ENCODE assay signal across 8 cellular contexts in genomic region chr9:136545065-136545965, GRCh38. TPM values are rescaled to one million over a fixed set of nuclear protein-coding genes. Genes with fewer than 3 reads are reported as not detected.
DNase-seq lines count a peak whose midpoint lies in the region; ATAC-seq, FAIRE-seq and TF ChIP-seq lines count a peak whose summit lies in the region.

No MANE protein-coding gene starts in this region.

- H3K9ac ChIP-seq in GM12878 (ENCODE audit: control insufficient read depth, insufficient read depth, low read length) (peak overlapping the region; percentile 76), liver (ENCODE audit: low read depth in 1 of 2, low read length in 2 of 2) (peak overlapping the region; percentile 27 to 72)

- ATAC-seq in GM18858 (IDR thresholded peaks at IDR 0.05; ENCODE audit: unreplicated experiment) = peak; percentile 18
- ATAC-seq in HG03025 (IDR thresholded peaks at IDR 0.05; ENCODE audit: low FRiP score, unreplicated experiment) = peak; percentile 30
- ATAC-seq in T-helper 17 cell = peak; percentile 24
- peak; percentile 44 for ATAC-seq in GM12878
- ATAC-seq in stimulated activated effector memory CD8-positive, alpha-beta T cell treated with anti-CD3 and anti-CD28 coated beads, Interleukin-12 subunit alpha, Interleukin-12 subunit beta, amount 100 ng/mL, for 72 hours = peak; percentile 61

- peaks cover 32% of the 10 kb centered on the region for H3K79me2 ChIP-seq in GM12878 (ENCODE audit: control insufficient read depth, insufficient read depth, low read length)

- peak; percentile 36 to 45 (median 42) for DNase-seq in T-helper 17 cell
- no peak for DNase-seq in GM12878 (ENCODE audit: low read depth, low spot score)
- DNase-seq in stimulated activated effector memory CD8-positive, alpha-beta T cell treated with anti-CD3 and anti-CD28 coated beads, Interleukin-12 subunit alpha, Interleukin-12 subunit beta, amount 100 ng/mL, for 72 hours (ENCODE audit: low spot score in 2 of 2) = peak; percentile 59 to 84
- no peak for DNase-seq in posterior vena cava (ENCODE audit: low spot score)
- no peak for DNase-seq in pons (ENCODE audit: low spot score)

- TF ChIP-seq POLR2A in GM12878 (IDR thresholded peaks at IDR 0.05; ENCODE audit: low read depth, low read length) = no peak; the same call in 1 of the 2 replicates

- H3K4me3 Mint-ChIP-seq in T-helper 17 cell = peak overlapping the region; percentile 88
- peak overlapping the region; percentile 81 for H3K4me3 Mint-ChIP-seq in stimulated activated effector memory CD8-positive, alpha-beta T cell treated with anti-CD3 and anti-CD28 coated beads, Interleukin-12 subunit alpha, Interleukin-12 subunit beta, amount 100 ng/mL, for 72 hours

- TF ChIP-seq EP300 in GM12878 (IDR thresholded peaks at IDR 0.05; ENCODE audit: borderline replicate concordance in 1 of 2, control insufficient read depth in 1 of 2, low read depth in 2 of 2, low read length in 2 of 2) = no peak; a peak in 1 of 4 replicates

- FAIRE-seq in GM12878 (lab: Jason Lieb, UNC) = no peak

- no peak overlapping the region for H2AFZ ChIP-seq in GM12878 (ENCODE audit: control insufficient read depth, low read depth, low read length)

- peaks cover 16% of the 10 kb centered on the region for H3K4me1 Mint-ChIP-seq in T-helper 17 cell
- peaks cover 26% of the 10 kb centered on the region for H3K4me1 Mint-ChIP-seq in stimulated activated effector memory CD8-positive, alpha-beta T cell treated with anti-CD3 and anti-CD28 coated beads, Interleukin-12 subunit alpha, Interleukin-12 subunit beta, amount 100 ng/mL, for 72 hours

- no peaks in the 10 kb centered on the region; the same call in 1 of the 2 replicates for H4K20me1 ChIP-seq in GM12878 (ENCODE audit: control insufficient read depth, insufficient read depth)

- intact Hi-C loops in GM12878 (cut with micrococcal nuclease; ENCODE audit: unreplicated experiment) = loop anchor here (5.0 kb wide), 1 partner anchor 58 kb away; no protein-coding TSS in a partner anchor
- intact Hi-C loops in posterior vena cava (cut with DNase I) = no loop called here

- no TSS peak for BruUV-seq in GM12878 (replicated peaks; lab: Mats Ljungman, UMichigan)

- peak overlapping the region; percentile 87 for H3K4me2 ChIP-seq in GM12878 (ENCODE audit: control insufficient read depth, insufficient read depth)

- peaks cover 0 to 5% of the 10 kb centered on the region in 2 experiments; a peak in 2 of 4 replicates for H3K36me3 ChIP-seq in GM12878 (ENCODE audit: control insufficient read depth in 2 of 2, insufficient read depth in 2 of 2, low read length in 1 of 2)
- peaks cover 0 to 8% (median 0%) of the 10 kb centered on the region in 4 donors for H3K36me3 ChIP-seq in liver (ENCODE audit: control insufficient read depth in 4 of 4, insufficient read depth in 3 of 4, low read depth in 1 of 4, low read length in 3 of 4)

- TF ChIP-seq RAD21 in GM12878 (IDR thresholded peaks at IDR 0.05; ENCODE audit: insufficient read depth, low read depth, low read length) (no peak), liver (IDR thresholded peaks at IDR 0.05) (no peak)

- under 1% methylated on average over 65 of the region's 114 CpGs for WGBS in GM12878 (ENCODE audit: insufficient coverage, insufficient replicate concordance, low lambda C conversion rate, missing lambda C conversion rate)
- WGBS in liver = under 1% methylated on average over 114 of the region's 114 CpGs

- peak overlapping the region; percentile 83 for H3K27ac ChIP-seq in GM12878 (ENCODE audit: control insufficient read depth, insufficient read depth)
- peak overlapping the region; percentile 82 to 83 for H3K27ac ChIP-seq in liver (ENCODE audit: low read depth in 1 of 2, low read length in 2 of 2)

- H3K4me3 ChIP-seq in GM12878 (peak overlapping the region; percentile 99), liver (ENCODE audit: low read depth in 1 of 3, low read length in 3 of 3) (peak overlapping the region; percentile 71 to 94 (median 77))

- no peak overlapping the region for H3K27ac Mint-ChIP-seq in T-helper 17 cell
- H3K27ac Mint-ChIP-seq in stimulated activated effector memory CD8-positive, alpha-beta T cell treated with anti-CD3 and anti-CD28 coated beads, Interleukin-12 subunit alpha, Interleukin-12 subunit beta, amount 100 ng/mL, for 72 hours = peak overlapping the region; percentile 58

- H3K27me3 Mint-ChIP-seq in T-helper 17 cell = no peaks in the 10 kb centered on the region

- CTCF ChIA-PET in GM12878 (lab: Yijun Ruan, JAX) = interaction anchor here (1.0 kb wide), 1 partner anchor 18 kb away, joined by 3 read pairs; no protein-coding TSS in a partner anchor

- no peaks in the 10 kb centered on the region for H3K27me3 ChIP-seq in GM12878 (replicated peaks in 1 of 2; ENCODE audit: control insufficient read depth in 2 of 2, insufficient read depth in 2 of 2, low read length in 1 of 2)
- no peaks in the 10 kb centered on the region for H3K27me3 ChIP-seq in liver (ENCODE audit: control insufficient read depth in 4 of 4, insufficient read depth in 4 of 4, low read length in 3 of 4)

- H3K4me1 ChIP-seq in GM12878 (ENCODE audit: control insufficient read depth, insufficient read depth, low read length) (peaks cover 33% of the 10 kb centered on the region), liver (ENCODE audit: control insufficient read depth in 4 of 4, insufficient read depth in 4 of 4, low read length in 3 of 4) (peaks cover 17 to 61% (median 32%) of the 10 kb centered on the region in 4 donors)

- POLR2A ChIA-PET in GM12878 (lab: Charles Lee) = interaction anchor here (1.0 to 1.1 kb wide), 2 partner anchors 18 to 28 kb away, joined by 3 read pairs; no protein-coding TSS in a partner anchor

- in situ Hi-C loops in GM12878 (cut with MboI) = no loop called here

- RAD21 ChIA-PET in GM12878 (lab: Charles Lee; ENCODE audit: unreplicated experiment) = interaction anchor here (0.9 kb wide), 1 partner anchor 80 kb away, joined by 3 read pairs; no protein-coding TSS in a partner anchor

- H3K9me3 Mint-ChIP-seq in stimulated activated effector memory CD8-positive, alpha-beta T cell treated with anti-CD3 and anti-CD28 coated beads, Interleukin-12 subunit alpha, Interleukin-12 subunit beta, amount 100 ng/mL, for 72 hours = no peaks in the 10 kb centered on the region

- SMC1A ChIA-PET in GM12878 (lab: Charles Lee; ENCODE audit: uncharacterized antibody, unreplicated experiment) = interaction anchor here (0.7 to 1.3 kb wide), 2 partner anchors 19 to 425 kb away, joined by 3 read pairs; no protein-coding TSS in a partner anchor

- TF ChIP-seq CTCF in GM12878 (IDR thresholded peaks at IDR 0.05 in 2 of 3, conservative IDR thresholded peaks at IDR 0.05 in 1 of 3; ENCODE audit: control insufficient read depth in 2 of 3, extremely low read depth in 1 of 3, insufficient read depth in 1 of 3, low read depth in 3 of 3, low read length in 3 of 3) (no peak), liver (IDR thresholded peaks at IDR 0.05; ENCODE audit: low read depth, low read length, missing input control) (no peak)

- H3K9me3 ChIP-seq in T-helper 17 cell (ENCODE audit: control insufficient read depth, low read length, poor library complexity, severe bottlenecking) = no peaks in the 10 kb centered on the region
- H3K9me3 ChIP-seq in GM12878 (replicated peaks; ENCODE audit: control insufficient read depth, insufficient read depth, low read length) = no peaks in the 10 kb centered on the region
- no peaks in the 10 kb centered on the region for H3K9me3 ChIP-seq in liver (ENCODE audit: control insufficient read depth in 4 of 4, low read length in 3 of 4)

- no peaks in the 10 kb centered on the region for H3K36me3 Mint-ChIP-seq in T-helper 17 cell (ENCODE audit: low read depth)
- H3K36me3 Mint-ChIP-seq in stimulated activated effector memory CD8-positive, alpha-beta T cell treated with anti-CD3 and anti-CD28 coated beads, Interleukin-12 subunit alpha, Interleukin-12 subunit beta, amount 100 ng/mL, for 72 hours = peaks cover 47% of the 10 kb centered on the region

TF ChIP-seq in liver, 16 proteins besides CTCF, POLR2A, EP300 and RAD21 (continues in another document):
- TF ChIP-seq FOXA2 (IDR thresholded peaks at IDR 0.05) (no peak), SP1 (IDR thresholded peaks at IDR 0.05) (no peak), YY1 (IDR thresholded peaks at IDR 0.05) (no peak), JUND (IDR thresholded peaks at IDR 0.05) (no peak), FOXA1 (IDR thresholded peaks at IDR 0.05) (no peak), HNF4G (IDR thresholded peaks at IDR 0.05) (no peak), NR2F2 (IDR thresholded peaks at IDR 0.05) (no peak), RXRA (IDR thresholded peaks at IDR 0.05) (no peak), HNF4A (conservative IDR thresholded peaks at IDR 0.05) (no peak), GABPA (IDR thresholded peaks at IDR 0.05 in 1 of 2, conservative IDR thresholded peaks at IDR 0.05 in 1 of 2) (no peak), TAF1 (conservative IDR thresholded peaks at IDR 0.05) (no peak)
- TF ChIP-seq, protein P1, sequence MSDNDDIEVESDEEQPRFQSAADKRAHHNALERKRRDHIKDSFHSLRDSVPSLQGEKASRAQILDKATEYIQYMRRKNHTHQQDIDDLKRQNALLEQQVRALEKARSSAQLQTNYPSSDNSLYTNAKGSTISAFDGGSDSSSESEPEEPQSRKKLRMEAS (IDR thresholded peaks at IDR 0.05) = no peak
- TF ChIP-seq, protein P2, sequence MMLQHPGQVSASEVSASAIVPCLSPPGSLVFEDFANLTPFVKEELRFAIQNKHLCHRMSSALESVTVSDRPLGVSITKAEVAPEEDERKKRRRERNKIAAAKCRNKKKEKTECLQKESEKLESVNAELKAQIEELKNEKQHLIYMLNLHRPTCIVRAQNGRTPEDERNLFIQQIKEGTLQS (IDR thresholded peaks at IDR 0.05) = no peak

RNA-seq across cellular contexts. Expression of gene NOTCH1, which starts 0.5 kb away (rescaled TPM):
- total RNA-seq in T-helper 17 cell = 10 to 100 TPM; 31.7 to 37.5 TPM
- 114 and 132 TPM in 2 replicates for total RNA-seq in GM12878 (2013; cell fraction: nucleolus; rRNA removed)
- 6.9 and 9.7 TPM in 2 replicates for total RNA-seq in GM12878 (2014; rRNA removed)
- 1.8 and 2.5 TPM in 2 replicates for total RNA-seq in GM12878 (2014; rRNA removed; fragmentation: Illumina TruSeq; extraction: Trizol)
- total RNA-seq in GM12878 (2021) = 38.6 and 40.0 TPM in 2 replicates
- 2.6 TPM for polyA plus RNA-seq in GM12878 (2011; ENCODE audit: low read depth)
- 1.4 TPM in 2 replicates for polyA plus RNA-seq in GM12878 (2011; rRNA removed)
- polyA plus RNA-seq in GM12878 (2011; cell fraction: cytosol; rRNA removed) = 4.7 and 4.9 TPM in 2 replicates
- 31.3 and 51.1 TPM in 2 replicates for polyA plus RNA-seq in GM12878 (2011; cell fraction: nucleus; rRNA removed)
- polyA plus RNA-seq in GM12878 (2012) = 7.3 and 8.7 TPM in 2 replicates
- polyA plus RNA-seq in GM12878 (2014; fragmentation: Illumina TruSeq; extraction: Trizol) = 1.1 and 2.7 TPM in 2 replicates
- under 1 TPM; 0.02 to 0.24 TPM for polyA plus RNA-seq in GM12878 (2014; fragmentation: Nextera tagmentation; extraction: Ambion mirVana)
- polyA plus RNA-seq in GM12878 (2014; rRNA removed) = 12.4 and 12.7 TPM in 2 replicates
- 1 to 10 TPM; 4.7 to 6.8 TPM for polyA plus RNA-seq in GM12878 (2016; fragmentation: Nextera tagmentation; extraction: Ambion mirVana)
- polyA minus RNA-seq in GM12878 (2011; rRNA and poly(A)+ RNA removed) = 4.2 and 12.3 TPM in 2 replicates
- polyA minus RNA-seq in GM12878 (2011; cell fraction: cytosol; rRNA and poly(A)+ RNA removed) = 20.2 and 32.2 TPM in 2 replicates
- 14.4 and 23.8 TPM in 2 replicates for polyA minus RNA-seq in GM12878 (2011; cell fraction: nucleus; rRNA and poly(A)+ RNA removed)
- 10 to 100 TPM in 1 of 2 donors, 1 to 10 TPM in 1; 9.4 to 22.3 TPM for total RNA-seq in liver
- 1 to 10 TPM; 2.4 to 7.5 TPM for polyA plus RNA-seq in liver
- 10 to 100 TPM; 35.5 to 40.4 TPM for total RNA-seq in posterior vena cava

Comparison
In these comparisons a context has a peak if more than half of its experiments do, and no peak if none do; other contexts are left out.
1. DNase-seq: peak in T-helper 17 cell (3 of 3) and stimulated activated effector memory CD8-positive, alpha-beta T cell treated with anti-CD3 and anti-CD28 coated beads, Interleukin-12 subunit alpha, Interleukin-12 subunit beta, amount 100 ng/mL, for 72 hours (2 of 2); none in GM12878 (single experiment), posterior vena cava (single experiment) and pons (single experiment).
2. Peak in every context shown above with its lines, with median percentiles within 50 percentile points of each other: ATAC-seq.